Comparison of ENCODE assay signal across 9 cellular contexts in genomic region chr15:67033012-67033411, GRCh38. TPM values are rescaled to one million over a fixed set of nuclear protein-coding genes. Genes with fewer than 3 reads are reported as not detected.
A peak's percentile ranks its signal among the peaks of the same experiment; 100 is the strongest.
DNase-seq lines count a peak whose midpoint lies in the region; ATAC-seq and TF ChIP-seq lines count a peak whose summit lies in the region.
"Had no signal": no experiment of that assay in that cellular context is flagged by ENCODE, and none has a peak within 500 bp of the region (broad histone marks: within the 10 kb centered on the region; RNA-seq: fewer than 3 reads in every experiment).

No MANE protein-coding gene starts in this region.

- H3K36me3 Mint-ChIP-seq in natural killer cell (no peaks in the 10 kb centered on the region), naive B cell (no peaks in the 10 kb centered on the region)
- H3K36me3 Mint-ChIP-seq in natural killer cell treated with Interleukin-12 subunit alpha and Interleukin-12 subunit beta and Interleukin-15 and Interleukin-18, amount 100 ng/mL, for 72 hours, result no peaks in the 10 kb centered on the region
- no peaks in the 10 kb centered on the region for H3K36me3 Mint-ChIP-seq in dendritic cell treated with granulocyte-macrophage colony-stimulating factor and Interleukin-4, amounts not matched to agents 40 ng/mL and 50 ng/mL, for 4 days (ENCODE audit: low read depth)

- H3K4me1 Mint-ChIP-seq in natural killer cell (peaks cover 9 to 10% of the 10 kb centered on the region in 2 donors), naive B cell (peaks cover 6 to 28% (median 24%) of the 10 kb centered on the region in 3 donors)
- H3K4me1 Mint-ChIP-seq in natural killer cell treated with Interleukin-12 subunit alpha and Interleukin-12 subunit beta and Interleukin-15 and Interleukin-18, amount 100 ng/mL, for 72 hours (ENCODE audit: low read depth in 2 of 2), result peaks cover 6 to 12% of the 10 kb centered on the region in 2 donors
- peaks cover 1% of the 10 kb centered on the region for H3K4me1 Mint-ChIP-seq in dendritic cell treated with granulocyte-macrophage colony-stimulating factor and Interleukin-4, amounts not matched to agents 40 ng/mL and 50 ng/mL, for 4 days (ENCODE audit: low read depth)

- intact Hi-C loops in natural killer cell (cut with micrococcal nuclease) (no loop called here), vagina (cut with DNase I) (no loop called here)
- intact Hi-C loops in dendritic cell treated with granulocyte-macrophage colony-stimulating factor and Interleukin-4, amounts not matched to agents 40 ng/mL and 50 ng/mL, for 4 days (cut with micrococcal nuclease), result no loop called here

- H3K9me3 Mint-ChIP-seq in natural killer cell, result no peaks in the 10 kb centered on the region
- H3K9me3 Mint-ChIP-seq in natural killer cell treated with Interleukin-12 subunit alpha and Interleukin-12 subunit beta and Interleukin-15 and Interleukin-18, amount 100 ng/mL, for 72 hours, result no peaks in the 10 kb centered on the region
- H3K9me3 Mint-ChIP-seq in dendritic cell treated with granulocyte-macrophage colony-stimulating factor and Interleukin-4, amounts not matched to agents 40 ng/mL and 50 ng/mL, for 4 days, result no peaks in the 10 kb centered on the region
- H3K9me3 Mint-ChIP-seq in naive B cell, result no peaks in the 10 kb centered on the region

- no peak for TF ChIP-seq CTCF in natural killer cell (IDR thresholded peaks at IDR 0.05)
- TF ChIP-seq CTCF in vagina (IDR thresholded peaks at IDR 0.05), result no peak

- no peaks in the 10 kb centered on the region for H3K36me3 ChIP-seq in vagina
- H3K36me3 ChIP-seq: neutrophil had no signal

- no peaks in the 10 kb centered on the region for H3K27me3 ChIP-seq in vagina

- peak overlapping the region; percentile 76 for H3K4me3 Mint-ChIP-seq in natural killer cell
- H3K4me3 Mint-ChIP-seq in natural killer cell treated with Interleukin-12 subunit alpha and Interleukin-12 subunit beta and Interleukin-15 and Interleukin-18, amount 100 ng/mL, for 72 hours, result no peak overlapping the region
- peak overlapping the region; percentile 64 for H3K4me3 Mint-ChIP-seq in dendritic cell treated with granulocyte-macrophage colony-stimulating factor and Interleukin-4, amounts not matched to agents 40 ng/mL and 50 ng/mL, for 4 days
- H3K4me3 Mint-ChIP-seq in naive B cell, result no peak overlapping the region

- no peaks in the 10 kb centered on the region for H3K9me3 ChIP-seq in vagina
- H3K9me3 ChIP-seq: neutrophil had no signal

- peak overlapping the region; percentile 23 to 35 for H3K4me3 ChIP-seq in vagina

- H3K27me3 Mint-ChIP-seq in natural killer cell (ENCODE audit: low read depth in 2 of 2) (no peaks in the 10 kb centered on the region), naive B cell (peaks cover 0 to 6% (median 0%) of the 10 kb centered on the region in 3 donors)
- H3K27me3 Mint-ChIP-seq in natural killer cell treated with Interleukin-12 subunit alpha and Interleukin-12 subunit beta and Interleukin-15 and Interleukin-18, amount 100 ng/mL, for 72 hours, result peaks cover 0 to 2% of the 10 kb centered on the region in 2 donors
- peaks cover 29% of the 10 kb centered on the region for H3K27me3 Mint-ChIP-seq in dendritic cell treated with granulocyte-macrophage colony-stimulating factor and Interleukin-4, amounts not matched to agents 40 ng/mL and 50 ng/mL, for 4 days

- DNase-seq in natural killer cell (no peak), naive B cell (peak; percentile 39), vagina (ENCODE audit: extremely low spot score in 2 of 2) (no peak), NCI-H2107 (lab: John Stamatoyannopoulos, UW) (no peak), COR-L47 (lab: John Stamatoyannopoulos, UW) (no peak)
- DNase-seq in natural killer cell treated with Interleukin-12 subunit alpha and Interleukin-12 subunit beta and Interleukin-15 and Interleukin-18, amount 100 ng/mL, for 72 hours (ENCODE audit: low spot score), result no peak

- peak in 2 of 3 donors; percentile 68 to 74 for ATAC-seq in natural killer cell
- ATAC-seq in natural killer cell treated with Interleukin-12 subunit alpha and Interleukin-12 subunit beta and Interleukin-15 and Interleukin-18, amount 100 ng/mL, for 72 hours, result no peak
- ATAC-seq in naive B cell (ENCODE audit: low read depth in 2 of 2), result peak; percentile 88 to 90
- no peak for ATAC-seq in HG03139 (IDR thresholded peaks at IDR 0.05; ENCODE audit: unreplicated experiment)

- H3K27ac ChIP-seq in vagina, result no peak overlapping the region
- H3K27ac ChIP-seq: neutrophil had no signal

- H3K27ac Mint-ChIP-seq in natural killer cell (no peak overlapping the region), naive B cell (peak overlapping the region in 2 of 6 donors; percentile 58 to 89)
- H3K27ac Mint-ChIP-seq in natural killer cell treated with Interleukin-12 subunit alpha and Interleukin-12 subunit beta and Interleukin-15 and Interleukin-18, amount 100 ng/mL, for 72 hours, result no peak overlapping the region
- H3K27ac Mint-ChIP-seq in dendritic cell treated with granulocyte-macrophage colony-stimulating factor and Interleukin-4, amounts not matched to agents 40 ng/mL and 50 ng/mL, for 4 days, result no peak overlapping the region

- TF ChIP-seq POLR2A in vagina (IDR thresholded peaks at IDR 0.05), result no peak

- H3K4me1 ChIP-seq in vagina, result peaks cover 15% of the 10 kb centered on the region

RNA-seq across cellular contexts. Expression of gene SMAD3, which starts 32.4 kb away (rescaled TPM):
- total RNA-seq in natural killer cell (10 to 100 TPM; 47.1 to 72.6 (median 63.0) TPM), vagina (53.5 TPM)
- 10 to 100 TPM; 13.5 to 47.4 TPM for total RNA-seq in natural killer cell treated with Interleukin-12 subunit alpha and Interleukin-12 subunit beta and Interleukin-15 and Interleukin-18, amount 100 ng/mL, for 72 hours
- polyA plus RNA-seq in naive B cell (ENCODE audit: low read depth in 6 of 6), result 10 to 100 TPM; 34.7 to 68.7 (median 38.0) TPM

Comparison
In these comparisons a context has a peak if more than half of its experiments do, and no peak if none do; other contexts are left out.
1. ATAC-seq: peak in natural killer cell (2 of 3) and naive B cell (2 of 2); none in natural killer cell treated with Interleukin-12 subunit alpha and Interleukin-12 subunit beta and Interleukin-15 and Interleukin-18, amount 100 ng/mL, for 72 hours (0 of 2) and HG03139 (single experiment).
2. H3K4me3 Mint-ChIP-seq: peak in natural killer cell (single experiment) and dendritic cell treated with granulocyte-macrophage colony-stimulating factor and Interleukin-4, amounts not matched to agents 40 ng/mL and 50 ng/mL, for 4 days (single experiment); none in natural killer cell treated with Interleukin-12 subunit alpha and Interleukin-12 subunit beta and Interleukin-15 and Interleukin-18, amount 100 ng/mL, for 72 hours (single experiment) and naive B cell (0 of 8).